Comparison of ENCODE assay signal across 23 cellular contexts in genomic region chr4:33959519-33959918, GRCh38.
DNase-seq lines count a peak whose midpoint lies in the region; ATAC-seq and TF ChIP-seq lines count a peak whose summit lies in the region.
"Had no signal": no experiment of that assay in that cellular context is flagged by ENCODE, and none has a peak within 500 bp of the region (broad histone marks: within the 10 kb centered on the region; RNA-seq: fewer than 3 reads in every experiment).

No MANE protein-coding gene starts in this region.

- intact Hi-C loops in PC-3 (cut with micrococcal nuclease), result no loop called here
- intact Hi-C loops in upper lobe of right lung (cut with DNase I), result no loop called here

- H3K4me1 ChIP-seq in DND-41 (ENCODE audit: insufficient read depth, low read length), result peaks cover 16% of the 10 kb centered on the region
- peaks cover 11% of the 10 kb centered on the region; the same call in 1 of the 2 replicates for H3K4me1 ChIP-seq in PC-3 (ENCODE audit: insufficient read depth, low read length)
- no peaks in the 10 kb centered on the region for H3K4me1 ChIP-seq in upper lobe of right lung
- H3K4me1 ChIP-seq in effector memory CD4-positive, alpha-beta T cell (ENCODE audit: control insufficient read depth, insufficient read depth, low read length, poor library complexity, severe bottlenecking), result no peaks in the 10 kb centered on the region
- H3K4me1 ChIP-seq: Peyer's patch, right lobe of liver, SJSA1, uterus had no signal

- H3K79me2 ChIP-seq in DND-41 (ENCODE audit: insufficient read depth, low read length) (no peaks in the 10 kb centered on the region), PC-3 (ENCODE audit: low read length) (no peaks in the 10 kb centered on the region)

- no peaks in the 10 kb centered on the region for H3K36me3 ChIP-seq in DND-41 (ENCODE audit: insufficient read depth, low read length)
- no peaks in the 10 kb centered on the region for H3K36me3 ChIP-seq in PC-3 (ENCODE audit: low read depth, low read length)
- no peaks in the 10 kb centered on the region for H3K36me3 ChIP-seq in upper lobe of right lung
- no peaks in the 10 kb centered on the region for H3K36me3 ChIP-seq in effector memory CD4-positive, alpha-beta T cell (ENCODE audit: control insufficient read depth, insufficient read depth, low read length)
- H3K36me3 ChIP-seq: Peyer's patch, right lobe of liver, SJSA1, uterus had no signal

- H3K4me2 ChIP-seq in DND-41 (ENCODE audit: insufficient read depth, low read length) (no peak overlapping the region), PC-3 (ENCODE audit: low read length) (no peak overlapping the region)

- H4K20me1 ChIP-seq in DND-41 (ENCODE audit: insufficient read depth, low read length) (no peaks in the 10 kb centered on the region), PC-3 (ENCODE audit: low read length) (no peaks in the 10 kb centered on the region)

- no peaks in the 10 kb centered on the region for H3F3A ChIP-seq in PC-3 (ENCODE audit: low read length, unreplicated experiment)

- H3K9ac ChIP-seq in DND-41 (ENCODE audit: low read depth, low read length), result no peak overlapping the region
- no peak overlapping the region for H3K9ac ChIP-seq in PC-3 (ENCODE audit: low read length)

- no peaks in the 10 kb centered on the region for H3K9me2 ChIP-seq in PC-3 (replicated peaks; ENCODE audit: low read length)

- POLR2A ChIA-PET in PC-3 (lab: Charles Lee; ENCODE audit: unreplicated experiment), result no interaction called here

- TF ChIP-seq CTCF in DND-41 (IDR thresholded peaks at IDR 0.05; ENCODE audit: borderline replicate concordance, extremely low read depth, low read length, poor library complexity, severe bottlenecking) (no peak), HFF-Myc (IDR thresholded peaks at IDR 0.05; ENCODE audit: low read depth, low read length, missing control alignments) (no peak), PC-3 (conservative IDR thresholded peaks at IDR 0.05; ENCODE audit: low read depth, low read length) (no peak), fibroblast of villous mesenchyme (IDR thresholded peaks at IDR 0.05; ENCODE audit: insufficient read depth, low read depth, low read length) (no peak), upper lobe of right lung (IDR thresholded peaks at IDR 0.05) (no peak)

- H3K9me3 ChIP-seq in DND-41 (ENCODE audit: insufficient read depth, low read length, severe bottlenecking) (peaks cover 3% of the 10 kb centered on the region), PC-3 (ENCODE audit: low read length) (no peaks in the 10 kb centered on the region), upper lobe of right lung (no peaks in the 10 kb centered on the region)
- no peaks in the 10 kb centered on the region for H3K9me3 ChIP-seq in effector memory CD4-positive, alpha-beta T cell (ENCODE audit: control insufficient read depth, low read length)
- H3K9me3 ChIP-seq: right lobe of liver, SJSA1, uterus had no signal

- no peak overlapping the region for H3K4me3 ChIP-seq in DND-41 (ENCODE audit: low read depth in 1 of 2, low read length in 2 of 2)
- no peak overlapping the region for H3K4me3 ChIP-seq in HFF-Myc (replicated peaks; ENCODE audit: low read depth, low read length)
- H3K4me3 ChIP-seq in PC-3 (ENCODE audit: low read length), result no peak overlapping the region
- no peak overlapping the region for H3K4me3 ChIP-seq in fibroblast of villous mesenchyme (ENCODE audit: low read depth, low read length)
- H3K4me3 ChIP-seq in upper lobe of right lung, result no peak overlapping the region
- no peak overlapping the region for H3K4me3 ChIP-seq in effector memory CD4-positive, alpha-beta T cell (ENCODE audit: insufficient read depth, low read depth, low read length, poor library complexity, severe bottlenecking)
- H3K4me3 ChIP-seq: mucosa of descending colon, Peyer's patch, right lobe of liver, SJSA1, uterus had no signal

- H3K27me3 ChIP-seq in DND-41 (ENCODE audit: insufficient read depth, low read length, poor library complexity), result no peaks in the 10 kb centered on the region
- H3K27me3 ChIP-seq in PC-3 (ENCODE audit: low read length), result no peaks in the 10 kb centered on the region
- H3K27me3 ChIP-seq in upper lobe of right lung, result no peaks in the 10 kb centered on the region
- H3K27me3 ChIP-seq in effector memory CD4-positive, alpha-beta T cell (replicated peaks; ENCODE audit: control insufficient read depth, insufficient read depth, low read length, poor library complexity, severe bottlenecking), result no peaks in the 10 kb centered on the region
- H3K27me3 ChIP-seq: Peyer's patch, right lobe of liver, SJSA1, uterus had no signal

- DNase-seq in DND-41 (no peak), HFF-Myc (ENCODE audit: extremely low read depth, low read depth) (peak; percentile 25), PC-3 (peak; percentile 59), fibroblast of villous mesenchyme (ENCODE audit: low read depth) (peak; percentile 21), NCI-H748 treated with DMSO at 0.1 percent for 48 hours (lab: John Stamatoyannopoulos, UW) (no peak), upper lobe of right lung (no peak), substantia nigra (lab: John Stamatoyannopoulos, UW) (no peak)
- no peak for DNase-seq in effector memory CD4-positive, alpha-beta T cell
- DNase-seq: activated CD4-positive, alpha-beta T cell treated with anti-CD3 and anti-CD28 coated beads for 48 hours; activated naive CD4-positive, alpha-beta T cell treated with Interleukin-2 at 50 U/mL for 16 hours; activated T-cell treated with anti-CD3 and anti-CD28 coated beads, Interleukin-2, amount 50 U/mL, for 48 hours; amniotic stem cell; CD4-positive, CD25-positive, alpha-beta regulatory T cell; islet precursor cell; mucosa of descending colon; NK-92 treated with Interleukin-12 subunit alpha and Interleukin-12 subunit beta, amount 100 ng/mL, for 24 hours; Peyer's patch; posterior cingulate gyrus; right lobe of liver; T-helper 2 cell; uterus had no signal

- H3K27ac ChIP-seq in DND-41 (ENCODE audit: low read length), result no peak overlapping the region; the same call in 1 of the 2 replicates
- H3K27ac ChIP-seq in PC-3 (ENCODE audit: low read length), result no peak overlapping the region
- no peak overlapping the region for H3K27ac ChIP-seq in upper lobe of right lung
- no peak overlapping the region for H3K27ac ChIP-seq in substantia nigra (ENCODE audit: low read depth, low read length, poor library complexity, severe bottlenecking)
- no peak overlapping the region for H3K27ac ChIP-seq in effector memory CD4-positive, alpha-beta T cell (ENCODE audit: insufficient read depth, low read length, poor library complexity, severe bottlenecking)
- H3K27ac ChIP-seq: HL-60, Peyer's patch, right lobe of liver, SJSA1, uterus had no signal

- CTCF ChIA-PET in PC-3 (lab: Charles Lee), result no interaction called here

- no TSS peak for BruUV-seq in PC-3 (replicated peaks; lab: Mats Ljungman, UMichigan)

- ATAC-seq in DND-41 (ENCODE audit: insufficient read depth, low read depth) (peak; percentile 76), PC-3 (peak; percentile 69), upper lobe of right lung (no peak)
- ATAC-seq: mucosa of descending colon, right lobe of liver had no signal

- H2AFZ ChIP-seq in DND-41 (ENCODE audit: low read depth, low read length) (0 out of 2 replicates have a peak overlapping the region, but pooled peaks have one; percentile 19), PC-3 (ENCODE audit: low read length) (no peak overlapping the region)

Comparison
In these comparisons a context has a peak if more than half of its experiments do, and no peak if none do; other contexts are left out.
1. DNase-seq: peak in HFF-Myc (single experiment), PC-3 (single experiment) and fibroblast of villous mesenchyme (single experiment); none in DND-41 (single experiment), NCI-H748 treated with DMSO at 0.1 percent for 48 hours (single experiment), upper lobe of right lung (single experiment), substantia nigra (0 of 49) and effector memory CD4-positive, alpha-beta T cell (0 of 3).